In the genomic region with DNA sequence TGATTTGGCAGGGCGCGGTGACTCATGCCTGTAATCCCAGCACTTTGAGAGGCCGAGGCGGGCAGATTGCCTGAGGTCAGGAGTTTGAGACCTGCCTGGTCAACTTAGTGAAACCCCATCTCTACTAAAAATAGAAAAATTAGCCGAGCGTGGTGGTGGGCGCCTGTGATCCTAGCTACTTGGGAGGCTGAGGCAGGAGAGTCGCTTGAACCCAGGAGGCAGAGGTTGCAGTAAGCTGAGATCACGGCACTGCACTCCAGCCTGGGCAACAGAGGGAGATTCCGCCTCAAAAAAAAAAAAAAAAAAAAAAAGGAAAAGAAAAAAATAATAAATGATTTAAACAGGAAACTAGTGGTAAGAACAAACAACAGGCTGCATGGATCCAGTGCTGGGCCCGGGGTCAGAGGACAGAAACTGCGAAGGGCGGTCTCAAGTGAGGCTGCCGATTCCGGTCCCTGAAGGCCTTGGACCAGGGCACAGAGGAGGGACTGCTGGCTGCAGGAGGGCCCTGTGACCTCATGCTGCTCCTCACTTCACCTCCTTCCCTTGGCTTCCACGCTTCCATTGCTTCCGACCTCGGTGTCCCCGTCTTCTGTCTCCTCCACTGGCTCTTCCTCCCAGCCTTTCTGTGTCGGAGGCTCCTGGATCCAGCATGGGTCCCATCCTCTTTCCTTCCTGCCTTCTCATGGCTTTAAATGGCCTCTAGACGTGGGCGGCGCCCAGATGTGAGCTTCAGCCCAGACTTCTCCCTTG, we compare ENCODE assay signal across 1 cellular context.
TF ChIP-seq lines count a peak whose summit lies in the region.

No MANE protein-coding gene starts in this region.

TF ChIP-seq in HepG2, 621 proteins besides CTCF, POLR2A, EP300 and RAD21 (continued from another document and continues in another):
- TF ChIP-seq, protein P1, sequence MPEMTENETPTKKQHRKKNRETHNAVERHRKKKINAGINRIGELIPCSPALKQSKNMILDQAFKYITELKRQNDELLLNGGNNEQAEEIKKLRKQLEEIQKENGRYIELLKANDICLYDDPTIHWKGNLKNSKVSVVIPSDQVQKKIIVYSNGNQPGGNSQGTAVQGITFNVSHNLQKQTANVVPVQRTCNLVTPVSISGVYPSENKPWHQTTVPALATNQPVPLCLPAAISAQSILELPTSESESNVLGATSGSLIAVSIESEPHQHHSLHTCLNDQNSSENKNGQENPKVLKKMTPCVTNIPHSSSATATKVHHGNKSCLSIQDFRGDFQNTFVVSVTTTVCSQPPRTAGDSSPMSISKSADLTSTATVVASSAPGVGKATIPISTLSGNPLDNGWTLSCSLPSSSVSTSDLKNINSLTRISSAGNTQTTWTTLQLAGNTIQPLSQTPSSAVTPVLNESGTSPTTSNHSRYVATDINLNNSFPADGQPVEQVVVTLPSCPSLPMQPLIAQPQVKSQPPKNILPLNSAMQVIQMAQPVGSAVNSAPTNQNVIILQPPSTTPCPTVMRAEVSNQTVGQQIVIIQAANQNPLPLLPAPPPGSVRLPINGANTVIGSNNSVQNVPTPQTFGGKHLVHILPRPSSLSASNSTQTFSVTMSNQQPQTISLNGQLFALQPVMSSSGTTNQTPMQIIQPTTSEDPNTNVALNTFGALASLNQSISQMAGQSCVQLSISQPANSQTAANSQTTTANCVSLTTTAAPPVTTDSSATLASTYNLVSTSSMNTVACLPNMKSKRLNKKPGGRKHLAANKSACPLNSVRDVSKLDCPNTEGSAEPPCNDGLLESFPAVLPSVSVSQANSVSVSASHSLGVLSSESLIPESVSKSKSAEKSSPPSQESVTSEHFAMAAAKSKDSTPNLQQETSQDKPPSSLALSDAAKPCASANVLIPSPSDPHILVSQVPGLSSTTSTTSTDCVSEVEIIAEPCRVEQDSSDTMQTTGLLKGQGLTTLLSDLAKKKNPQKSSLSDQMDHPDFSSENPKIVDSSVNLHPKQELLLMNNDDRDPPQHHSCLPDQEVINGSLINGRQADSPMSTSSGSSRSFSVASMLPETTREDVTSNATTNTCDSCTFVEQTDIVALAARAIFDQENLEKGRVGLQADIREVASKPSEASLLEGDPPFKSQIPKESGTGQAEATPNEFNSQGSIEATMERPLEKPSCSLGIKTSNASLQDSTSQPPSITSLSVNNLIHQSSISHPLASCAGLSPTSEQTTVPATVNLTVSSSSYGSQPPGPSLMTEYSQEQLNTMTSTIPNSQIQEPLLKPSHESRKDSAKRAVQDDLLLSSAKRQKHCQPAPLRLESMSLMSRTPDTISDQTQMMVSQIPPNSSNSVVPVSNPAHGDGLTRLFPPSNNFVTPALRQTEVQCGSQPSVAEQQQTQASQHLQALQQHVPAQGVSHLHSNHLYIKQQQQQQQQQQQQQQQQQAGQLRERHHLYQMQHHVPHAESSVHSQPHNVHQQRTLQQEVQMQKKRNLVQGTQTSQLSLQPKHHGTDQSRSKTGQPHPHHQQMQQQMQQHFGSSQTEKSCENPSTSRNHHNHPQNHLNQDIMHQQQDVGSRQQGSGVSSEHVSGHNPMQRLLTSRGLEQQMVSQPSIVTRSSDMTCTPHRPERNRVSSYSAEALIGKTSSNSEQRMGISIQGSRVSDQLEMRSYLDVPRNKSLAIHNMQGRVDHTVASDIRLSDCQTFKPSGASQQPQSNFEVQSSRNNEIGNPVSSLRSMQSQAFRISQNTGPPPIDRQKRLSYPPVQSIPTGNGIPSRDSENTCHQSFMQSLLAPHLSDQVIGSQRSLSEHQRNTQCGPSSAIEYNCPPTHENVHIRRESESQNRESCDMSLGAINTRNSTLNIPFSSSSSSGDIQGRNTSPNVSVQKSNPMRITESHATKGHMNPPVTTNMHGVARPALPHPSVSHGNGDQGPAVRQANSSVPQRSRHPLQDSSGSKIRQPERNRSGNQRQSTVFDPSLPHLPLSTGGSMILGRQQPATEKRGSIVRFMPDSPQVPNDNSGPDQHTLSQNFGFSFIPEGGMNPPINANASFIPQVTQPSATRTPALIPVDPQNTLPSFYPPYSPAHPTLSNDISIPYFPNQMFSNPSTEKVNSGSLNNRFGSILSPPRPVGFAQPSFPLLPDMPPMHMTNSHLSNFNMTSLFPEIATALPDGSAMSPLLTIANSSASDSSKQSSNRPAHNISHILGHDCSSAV (CRISPR knock-in tag; IDR thresholded peaks at IDR 0.05; ENCODE audit: borderline replicate concordance) = no peak
- TF ChIP-seq SIX4 (CRISPR knock-in tag; IDR thresholded peaks at IDR 0.05) (no peak), ZNF10 (CRISPR knock-in tag; IDR thresholded peaks at IDR 0.05; ENCODE audit: borderline replicate concordance, low read depth) (no peak), CHCHD3 (CRISPR knock-in tag; IDR thresholded peaks at IDR 0.05) (no peak), ZNF292 (CRISPR knock-in tag; IDR thresholded peaks at IDR 0.05; ENCODE audit: borderline replicate concordance, low read depth) (peak; percentile 77; the same call in 1 of the 2 replicates), RFX5 (IDR thresholded peaks at IDR 0.05; ENCODE audit: low read depth, low read length) (no peak), POLR2AphosphoS2 (IDR thresholded peaks at IDR 0.05; ENCODE audit: low read depth, low read length) (no peak), ZNF792 (CRISPR knock-in tag; IDR thresholded peaks at IDR 0.05) (no peak), REL (CRISPR knock-in tag; conservative IDR thresholded peaks at IDR 0.05) (no peak), ZBTB21 (CRISPR knock-in tag; IDR thresholded peaks at IDR 0.05) (no peak), ZNF558 (CRISPR knock-in tag; IDR thresholded peaks at IDR 0.05; ENCODE audit: borderline replicate concordance) (0 out of 2 replicates have a peak, but pooled peaks have one; percentile 23), SMAD1 (CRISPR knock-in tag; IDR thresholded peaks at IDR 0.05; ENCODE audit: borderline replicate concordance, low read depth) (no peak), ZNF619 (CRISPR knock-in tag; IDR thresholded peaks at IDR 0.05) (no peak), TBX2 (CRISPR knock-in tag; IDR thresholded peaks at IDR 0.05; ENCODE audit: borderline replicate concordance) (peak; percentile 39; the same call in 1 of the 2 replicates), ZNF33A (CRISPR knock-in tag; IDR thresholded peaks at IDR 0.05; ENCODE audit: borderline replicate concordance) (no peak), NCOA1 (CRISPR knock-in tag; IDR thresholded peaks at IDR 0.05) (no peak), ZNF446 (CRISPR knock-in tag; IDR thresholded peaks at IDR 0.05) (no peak), ZFY (CRISPR knock-in tag; IDR thresholded peaks at IDR 0.05) (peak; percentile 57; the same call in 1 of the 2 replicates), ZNF230 (CRISPR knock-in tag; IDR thresholded peaks at IDR 0.05) (no peak)
- TF ChIP-seq, protein P2, sequence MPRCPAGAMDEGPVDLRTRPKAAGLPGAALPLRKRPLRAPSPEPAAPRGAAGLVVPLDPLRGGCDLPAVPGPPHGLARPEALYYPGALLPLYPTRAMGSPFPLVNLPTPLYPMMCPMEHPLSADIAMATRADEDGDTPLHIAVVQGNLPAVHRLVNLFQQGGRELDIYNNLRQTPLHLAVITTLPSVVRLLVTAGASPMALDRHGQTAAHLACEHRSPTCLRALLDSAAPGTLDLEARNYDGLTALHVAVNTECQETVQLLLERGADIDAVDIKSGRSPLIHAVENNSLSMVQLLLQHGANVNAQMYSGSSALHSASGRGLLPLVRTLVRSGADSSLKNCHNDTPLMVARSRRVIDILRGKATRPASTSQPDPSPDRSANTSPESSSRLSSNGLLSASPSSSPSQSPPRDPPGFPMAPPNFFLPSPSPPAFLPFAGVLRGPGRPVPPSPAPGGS (CRISPR knock-in tag; IDR thresholded peaks at IDR 0.05) = no peak
- TF ChIP-seq, protein P3, sequence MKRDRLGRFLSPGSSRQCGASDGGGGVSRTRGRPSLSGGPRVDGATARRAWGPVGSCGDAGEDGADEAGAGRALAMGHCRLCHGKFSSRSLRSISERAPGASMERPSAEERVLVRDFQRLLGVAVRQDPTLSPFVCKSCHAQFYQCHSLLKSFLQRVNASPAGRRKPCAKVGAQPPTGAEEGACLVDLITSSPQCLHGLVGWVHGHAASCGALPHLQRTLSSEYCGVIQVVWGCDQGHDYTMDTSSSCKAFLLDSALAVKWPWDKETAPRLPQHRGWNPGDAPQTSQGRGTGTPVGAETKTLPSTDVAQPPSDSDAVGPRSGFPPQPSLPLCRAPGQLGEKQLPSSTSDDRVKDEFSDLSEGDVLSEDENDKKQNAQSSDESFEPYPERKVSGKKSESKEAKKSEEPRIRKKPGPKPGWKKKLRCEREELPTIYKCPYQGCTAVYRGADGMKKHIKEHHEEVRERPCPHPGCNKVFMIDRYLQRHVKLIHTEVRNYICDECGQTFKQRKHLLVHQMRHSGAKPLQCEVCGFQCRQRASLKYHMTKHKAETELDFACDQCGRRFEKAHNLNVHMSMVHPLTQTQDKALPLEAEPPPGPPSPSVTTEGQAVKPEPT (CRISPR knock-in tag; IDR thresholded peaks at IDR 0.05; ENCODE audit: low read depth) = no peak
- TF ChIP-seq, protein P4, sequence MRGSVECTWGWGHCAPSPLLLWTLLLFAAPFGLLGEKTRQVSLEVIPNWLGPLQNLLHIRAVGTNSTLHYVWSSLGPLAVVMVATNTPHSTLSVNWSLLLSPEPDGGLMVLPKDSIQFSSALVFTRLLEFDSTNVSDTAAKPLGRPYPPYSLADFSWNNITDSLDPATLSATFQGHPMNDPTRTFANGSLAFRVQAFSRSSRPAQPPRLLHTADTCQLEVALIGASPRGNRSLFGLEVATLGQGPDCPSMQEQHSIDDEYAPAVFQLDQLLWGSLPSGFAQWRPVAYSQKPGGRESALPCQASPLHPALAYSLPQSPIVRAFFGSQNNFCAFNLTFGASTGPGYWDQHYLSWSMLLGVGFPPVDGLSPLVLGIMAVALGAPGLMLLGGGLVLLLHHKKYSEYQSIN (CRISPR knock-in tag; IDR thresholded peaks at IDR 0.05; ENCODE audit: borderline replicate concordance) = no peak
- TF ChIP-seq, protein P5, sequence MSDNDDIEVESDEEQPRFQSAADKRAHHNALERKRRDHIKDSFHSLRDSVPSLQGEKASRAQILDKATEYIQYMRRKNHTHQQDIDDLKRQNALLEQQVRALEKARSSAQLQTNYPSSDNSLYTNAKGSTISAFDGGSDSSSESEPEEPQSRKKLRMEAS (IDR thresholded peaks at IDR 0.05) = peak; percentile 61; the same call in 1 of the 2 replicates
- TF ChIP-seq, protein P6, sequence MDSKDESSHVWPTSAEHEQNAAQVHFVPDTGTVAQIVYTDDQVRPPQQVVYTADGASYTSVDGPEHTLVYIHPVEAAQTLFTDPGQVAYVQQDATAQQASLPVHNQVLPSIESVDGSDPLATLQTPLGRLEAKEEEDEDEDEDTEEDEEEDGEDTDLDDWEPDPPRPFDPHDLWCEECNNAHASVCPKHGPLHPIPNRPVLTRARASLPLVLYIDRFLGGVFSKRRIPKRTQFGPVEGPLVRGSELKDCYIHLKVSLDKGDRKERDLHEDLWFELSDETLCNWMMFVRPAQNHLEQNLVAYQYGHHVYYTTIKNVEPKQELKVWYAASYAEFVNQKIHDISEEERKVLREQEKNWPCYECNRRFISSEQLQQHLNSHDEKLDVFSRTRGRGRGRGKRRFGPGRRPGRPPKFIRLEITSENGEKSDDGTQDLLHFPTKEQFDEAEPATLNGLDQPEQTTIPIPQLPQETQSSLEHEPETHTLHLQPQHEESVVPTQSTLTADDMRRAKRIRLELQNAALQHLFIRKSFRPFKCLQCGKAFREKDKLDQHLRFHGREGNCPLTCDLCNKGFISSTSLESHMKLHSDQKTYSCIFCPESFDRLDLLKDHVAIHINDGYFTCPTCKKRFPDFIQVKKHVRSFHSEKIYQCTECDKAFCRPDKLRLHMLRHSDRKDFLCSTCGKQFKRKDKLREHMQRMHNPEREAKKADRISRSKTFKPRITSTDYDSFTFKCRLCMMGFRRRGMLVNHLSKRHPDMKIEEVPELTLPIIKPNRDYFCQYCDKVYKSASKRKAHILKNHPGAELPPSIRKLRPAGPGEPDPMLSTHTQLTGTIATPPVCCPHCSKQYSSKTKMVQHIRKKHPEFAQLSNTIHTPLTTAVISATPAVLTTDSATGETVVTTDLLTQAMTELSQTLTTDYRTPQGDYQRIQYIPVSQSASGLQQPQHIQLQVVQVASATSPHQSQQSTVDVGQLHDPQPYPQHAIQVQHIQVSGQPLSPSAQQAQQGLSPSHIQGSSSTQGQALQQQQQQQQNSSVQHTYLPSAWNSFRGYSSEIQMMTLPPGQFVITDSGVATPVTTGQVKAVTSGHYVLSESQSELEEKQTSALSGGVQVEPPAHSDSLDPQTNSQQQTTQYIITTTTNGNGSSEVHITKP (CRISPR knock-in tag; IDR thresholded peaks at IDR 0.05; ENCODE audit: low read depth) = no peak
- TF ChIP-seq, protein P7, sequence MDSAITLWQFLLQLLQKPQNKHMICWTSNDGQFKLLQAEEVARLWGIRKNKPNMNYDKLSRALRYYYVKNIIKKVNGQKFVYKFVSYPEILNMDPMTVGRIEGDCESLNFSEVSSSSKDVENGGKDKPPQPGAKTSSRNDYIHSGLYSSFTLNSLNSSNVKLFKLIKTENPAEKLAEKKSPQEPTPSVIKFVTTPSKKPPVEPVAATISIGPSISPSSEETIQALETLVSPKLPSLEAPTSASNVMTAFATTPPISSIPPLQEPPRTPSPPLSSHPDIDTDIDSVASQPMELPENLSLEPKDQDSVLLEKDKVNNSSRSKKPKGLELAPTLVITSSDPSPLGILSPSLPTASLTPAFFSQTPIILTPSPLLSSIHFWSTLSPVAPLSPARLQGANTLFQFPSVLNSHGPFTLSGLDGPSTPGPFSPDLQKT (CRISPR knock-in tag; IDR thresholded peaks at IDR 0.05; ENCODE audit: borderline replicate concordance) = no peak
- TF ChIP-seq, protein P8, sequence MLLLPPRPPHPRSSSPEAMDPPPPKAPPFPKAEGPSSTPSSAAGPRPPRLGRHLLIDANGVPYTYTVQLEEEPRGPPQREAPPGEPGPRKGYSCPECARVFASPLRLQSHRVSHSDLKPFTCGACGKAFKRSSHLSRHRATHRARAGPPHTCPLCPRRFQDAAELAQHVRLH (CRISPR knock-in tag; IDR thresholded peaks at IDR 0.05; ENCODE audit: borderline replicate concordance, low read depth) = no peak
- TF ChIP-seq, protein P9, sequence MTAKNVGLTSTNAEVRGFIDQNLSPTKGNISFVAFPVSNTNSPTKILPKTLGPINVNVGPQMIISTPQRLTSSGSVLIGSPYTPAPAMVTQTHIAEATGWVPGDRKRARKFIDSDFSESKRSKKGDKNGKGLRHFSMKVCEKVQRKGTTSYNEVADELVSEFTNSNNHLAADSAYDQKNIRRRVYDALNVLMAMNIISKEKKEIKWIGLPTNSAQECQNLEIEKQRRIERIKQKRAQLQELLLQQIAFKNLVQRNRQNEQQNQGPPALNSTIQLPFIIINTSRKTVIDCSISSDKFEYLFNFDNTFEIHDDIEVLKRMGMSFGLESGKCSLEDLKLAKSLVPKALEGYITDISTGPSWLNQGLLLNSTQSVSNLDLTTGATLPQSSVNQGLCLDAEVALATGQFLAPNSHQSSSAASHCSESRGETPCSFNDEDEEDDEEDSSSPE (CRISPR knock-in tag; IDR thresholded peaks at IDR 0.05) = no peak
- TF ChIP-seq, protein P10, sequence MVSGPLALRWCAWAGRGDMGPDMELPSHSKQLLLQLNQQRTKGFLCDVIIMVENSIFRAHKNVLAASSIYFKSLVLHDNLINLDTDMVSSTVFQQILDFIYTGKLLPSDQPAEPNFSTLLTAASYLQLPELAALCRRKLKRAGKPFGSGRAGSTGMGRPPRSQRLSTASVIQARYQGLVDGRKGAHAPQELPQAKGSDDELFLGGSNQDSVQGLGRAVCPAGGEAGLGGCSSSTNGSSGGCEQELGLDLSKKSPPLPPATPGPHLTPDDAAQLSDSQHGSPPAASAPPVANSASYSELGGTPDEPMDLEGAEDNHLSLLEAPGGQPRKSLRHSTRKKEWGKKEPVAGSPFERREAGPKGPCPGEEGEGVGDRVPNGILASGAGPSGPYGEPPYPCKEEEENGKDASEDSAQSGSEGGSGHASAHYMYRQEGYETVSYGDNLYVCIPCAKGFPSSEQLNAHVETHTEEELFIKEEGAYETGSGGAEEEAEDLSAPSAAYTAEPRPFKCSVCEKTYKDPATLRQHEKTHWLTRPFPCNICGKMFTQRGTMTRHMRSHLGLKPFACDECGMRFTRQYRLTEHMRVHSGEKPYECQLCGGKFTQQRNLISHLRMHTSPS (CRISPR knock-in tag; IDR thresholded peaks at IDR 0.05; ENCODE audit: low read depth) = no peak
